ENCODE assay signal across 28 cellular contexts in the genomic region with DNA sequence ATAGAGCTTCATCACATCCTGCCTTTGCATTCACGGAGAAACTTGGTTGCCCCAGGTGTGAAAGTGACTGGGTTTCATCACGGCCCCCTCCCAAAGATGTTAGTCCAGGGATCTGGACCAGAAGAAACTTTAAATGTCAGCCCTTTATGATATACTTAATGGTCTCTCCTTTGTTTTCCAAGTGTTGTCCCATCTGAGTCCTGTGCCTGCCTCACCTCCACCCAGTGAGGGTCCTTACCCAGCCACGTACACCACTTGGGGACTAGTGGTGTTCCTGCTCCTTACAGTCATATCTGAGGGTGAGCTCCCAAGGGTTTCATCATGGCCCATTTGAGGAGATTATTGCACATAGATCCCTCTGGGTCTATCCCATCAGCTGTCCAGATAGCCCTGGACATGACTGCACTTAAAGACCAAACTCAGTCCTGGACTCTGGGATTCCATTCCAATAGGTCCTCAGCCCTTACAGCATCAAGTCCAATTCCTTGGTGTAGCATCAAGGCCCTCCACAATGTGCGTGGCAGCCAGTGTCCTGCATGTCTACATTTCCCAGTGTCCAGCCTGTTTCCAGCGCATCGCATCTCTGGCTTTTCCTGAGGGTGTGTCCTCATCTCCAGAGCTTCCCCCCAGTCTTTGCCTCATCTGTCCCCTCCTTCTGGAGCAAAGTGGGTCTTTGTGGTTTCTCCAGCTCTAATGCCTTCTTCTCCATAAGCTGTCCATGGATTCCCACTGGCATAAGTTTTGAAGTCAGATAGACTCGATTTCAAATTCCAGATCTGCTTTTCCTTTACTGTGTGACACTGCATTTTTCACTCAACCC.
A peak's percentile ranks its signal among the peaks of the same experiment; 100 is the strongest.
DNase-seq lines count a peak whose midpoint lies in the region; ATAC-seq, FAIRE-seq and TF ChIP-seq lines count a peak whose summit lies in the region.
"Had no signal": no experiment of that assay in that cellular context is flagged by ENCODE, and none has a peak within 500 bp of the region (broad histone marks: within the 10 kb centered on the region; RNA-seq: fewer than 3 reads in every experiment).

No MANE protein-coding gene starts in this region.

- no peaks in the 10 kb centered on the region for H3K36me3 Mint-ChIP-seq in stimulated activated memory B cell treated with anti-CD40 and anti-IgM and Interleukin-4, amounts not matched to agents 10 μg/mL and 1 μg/mL and 100 μg/mL, for 72 hours
- H3K36me3 Mint-ChIP-seq in activated T-cell treated with anti-CD3 and anti-CD28 coated beads, Interleukin-2, amount 50 U/mL, for 4 hours (ENCODE audit: insufficient read depth): no peaks in the 10 kb centered on the region
- H3K36me3 Mint-ChIP-seq: CD14-positive monocyte; CD4-positive, alpha-beta memory T cell; CD4-positive, CD25-positive, alpha-beta regulatory T cell; CD8-positive, alpha-beta memory T cell had no signal

- POLR2A ChIA-PET in H1 (lab: Charles Lee; ENCODE audit: partially characterized antibody): no interaction called here

- in situ Hi-C loops in GM23248 (cut with MboI): no loop called here

- no peak overlapping the region for H3K4me3 Mint-ChIP-seq in stimulated activated memory B cell treated with anti-CD40 and anti-IgM and Interleukin-4, amounts not matched to agents 10 μg/mL and 1 μg/mL and 100 μg/mL, for 72 hours
- H3K4me3 Mint-ChIP-seq in activated T-cell treated with anti-CD3 and anti-CD28 coated beads, Interleukin-2, amount 50 U/mL, for 4 hours: no peak overlapping the region
- H3K4me3 Mint-ChIP-seq: B cell; CD14-positive monocyte; CD4-positive, alpha-beta memory T cell; CD4-positive, CD25-positive, alpha-beta regulatory T cell; CD8-positive, alpha-beta memory T cell had no signal

- 0 out of 2 replicates have a peak overlapping the region, but pooled peaks have one; percentile 21 for H2BK15ac ChIP-seq in H1 (ENCODE audit: low read length)
- no peak overlapping the region for H2BK15ac ChIP-seq in neuronal stem cell (ENCODE audit: low read length)

- no peak overlapping the region for H2BK20ac ChIP-seq in H1 (ENCODE audit: low read length)

- no peak overlapping the region for H2BK5ac ChIP-seq in H1 (ENCODE audit: low read depth, low read length)
- H2BK5ac ChIP-seq in neuronal stem cell (ENCODE audit: low read length): no peak overlapping the region

- WGBS in H1 (ENCODE audit: extremely low coverage in 1 of 2, insufficient coverage in 1 of 2, insufficient read length in 1 of 2, insufficient replicate concordance in 2 of 2, low coverage in 1 of 2, low lambda C conversion rate in 2 of 2, missing lambda C conversion rate in 1 of 2), 2 experiments: 95% methylated on average over 7 of the region's 7 CpGs; no CpG with 5 or more reads in 1 of the 2 experiments
- no CpG with 5 or more reads among the region's 7 CpGs for WGBS in neuronal stem cell (ENCODE audit: extremely low coverage in 2 of 2, insufficient read length in 2 of 2, insufficient replicate concordance in 1 of 2), 2 donors
- 32 to 35% methylated on average over 7 of the region's 7 CpGs for WGBS in GM23248 (ENCODE audit: low coverage in 1 of 2, low lambda C conversion rate in 2 of 2, missing lambda C conversion rate in 2 of 2), 2 experiments

- TF ChIP-seq RAD21 in H1 (IDR thresholded peaks at IDR 0.05 in 1 of 2, conservative IDR thresholded peaks at IDR 0.05 in 1 of 2; ENCODE audit: low read depth in 2 of 2, low read length in 2 of 2): no peak

- peak; percentile 18 for ATAC-seq in stimulated activated memory B cell treated with anti-CD40 and anti-IgM and Interleukin-4, amounts not matched to agents 10 μg/mL and 1 μg/mL and 100 μg/mL, for 72 hours
- no peak for ATAC-seq in HG03354 (IDR thresholded peaks at IDR 0.05; ENCODE audit: poor library complexity, severe bottlenecking, unreplicated experiment)
- ATAC-seq in activated T-cell treated with anti-CD3 and anti-CD28 coated beads, Interleukin-2, amount 50 U/mL, for 4 hours: no peak
- ATAC-seq: A549, GM12878 had no signal

- H4K5ac ChIP-seq in H1 (ENCODE audit: insufficient read length, low read depth, low read length): no peak overlapping the region

- no peak for TF ChIP-seq POLR2A in H1 (IDR thresholded peaks at IDR 0.05; ENCODE audit: control extremely low read depth in 1 of 2, low read depth in 2 of 2, low read length in 2 of 2)

- DNase-seq in BE2C (peak; percentile 99), H1 (ENCODE audit: low read depth in 1 of 2, low spot score in 2 of 2) (peak in 1 of 2 experiments; percentile 6), neuronal stem cell (ENCODE audit: low spot score) (no peak), GM23248 (no peak)
- no peak for DNase-seq in activated T-cell treated with anti-CD3 and anti-CD28 coated beads, Interleukin-2, amount 50 U/mL, for 4 hours
- DNase-seq: AML-193; C1 segment of cervical spinal cord; CD4-positive, alpha-beta memory T cell; CD4-positive, CD25-positive, alpha-beta regulatory T cell; CD8-positive, alpha-beta memory T cell; COR-L47; DMS 273 treated with DMSO at 0.1 percent for 48 hours; DMS153; DMS53; DMS79; DND-41; EL; GDM1 had no signal

- H4K20me1 ChIP-seq in H1 (replicated peaks in 1 of 2; ENCODE audit: control insufficient read depth in 1 of 2, insufficient read depth in 2 of 2, low read length in 2 of 2) (no peaks in the 10 kb centered on the region), GM23248 (ENCODE audit: insufficient read depth) (no peaks in the 10 kb centered on the region)
- H4K20me1 ChIP-seq: BLaER1 had no signal

- H2BK12ac ChIP-seq in H1 (ENCODE audit: low read depth, low read length) (no peak overlapping the region), neuronal stem cell (ENCODE audit: low read length) (no peak overlapping the region)

- H3K23ac ChIP-seq in H1 (ENCODE audit: insufficient read length): no peak overlapping the region
- H3K23ac ChIP-seq in neuronal stem cell (ENCODE audit: low read depth, low read length, poor library complexity): no peak overlapping the region

- H3K4me3 ChIP-seq in BE2C (ENCODE audit: low read depth, low read length): no peak overlapping the region
- no peak overlapping the region for H3K4me3 ChIP-seq in H1 (ENCODE audit: extremely low read depth in 1 of 4, insufficient read depth in 2 of 4, low read depth in 3 of 4, low read length in 4 of 4)
- no peak overlapping the region for H3K4me3 ChIP-seq in neuronal stem cell (ENCODE audit: low read length in 2 of 2)
- H3K4me3 ChIP-seq in GM23248: no peak overlapping the region
- H3K4me3 ChIP-seq: A549, BLaER1, GM12878 had no signal

- H3K9me2 ChIP-seq in GM23248 (ENCODE audit: insufficient read depth): no peaks in the 10 kb centered on the region

- H3K27me3 ChIP-seq in BE2C: no peaks in the 10 kb centered on the region
- no peaks in the 10 kb centered on the region for H3K27me3 ChIP-seq in H1 (replicated peaks in 1 of 4; ENCODE audit: control insufficient read depth in 3 of 4, extremely low read depth in 1 of 4, insufficient read depth in 3 of 4, low read length in 3 of 4)
- H3K27me3 ChIP-seq in neuronal stem cell (ENCODE audit: control insufficient read depth in 3 of 3, insufficient read depth in 3 of 3, low read depth in 1 of 3, low read length in 3 of 3): no peaks in the 10 kb centered on the region
- no peaks in the 10 kb centered on the region for H3K27me3 ChIP-seq in GM23248 (replicated peaks; ENCODE audit: insufficient read depth)
- H3K27me3 ChIP-seq: BLaER1 had no signal

- H3K9ac ChIP-seq in H1 (replicated peaks in 1 of 4; ENCODE audit: extremely low read depth in 1 of 4, low read depth in 3 of 4, low read length in 3 of 4): no peak overlapping the region
- H3K9ac ChIP-seq in neuronal stem cell (ENCODE audit: low read depth, low read length, poor library complexity): no peak overlapping the region
- no peak overlapping the region for H3K9ac ChIP-seq in GM23248
- H3K9ac ChIP-seq: BLaER1 had no signal

- H3K4me1 ChIP-seq in BE2C (peaks cover 43% of the 10 kb centered on the region), H1 (replicated peaks in 1 of 4; ENCODE audit: control insufficient read depth in 3 of 4, insufficient read depth in 4 of 4, low read length in 3 of 4) (no peaks in the 10 kb centered on the region), neuronal stem cell (ENCODE audit: control insufficient read depth in 2 of 2, insufficient read depth in 1 of 2, low read depth in 1 of 2, low read length in 2 of 2) (peaks cover 0 to 2% of the 10 kb centered on the region in 2 donors), GM23248 (ENCODE audit: insufficient read depth) (no peaks in the 10 kb centered on the region)
- H3K4me1 ChIP-seq: A549, BLaER1 had no signal

- no peak for TF ChIP-seq CTCF in BE2C (IDR thresholded peaks at IDR 0.05; ENCODE audit: low read depth, low read length)
- TF ChIP-seq CTCF in H1 (IDR thresholded peaks at IDR 0.05; ENCODE audit: control extremely low read depth in 1 of 3, insufficient read depth in 1 of 3, low read depth in 1 of 3, low read length in 3 of 3): no peak

- H3K36me3 ChIP-seq in BE2C (no peaks in the 10 kb centered on the region), H1 (ENCODE audit: control insufficient read depth in 2 of 4, insufficient read depth in 4 of 4, low read length in 3 of 4) (no peaks in the 10 kb centered on the region), neuronal stem cell (replicated peaks in 1 of 2; ENCODE audit: control insufficient read depth in 2 of 2, insufficient read depth in 2 of 2, low read length in 2 of 2) (peaks cover 0 to 2% of the 10 kb centered on the region in 2 donors), GM23248 (ENCODE audit: low read depth) (no peaks in the 10 kb centered on the region)
- H3K36me3 ChIP-seq: BLaER1 had no signal

- H3K27ac ChIP-seq in H1 (ENCODE audit: low read depth, low read length) (no peak overlapping the region), neuronal stem cell (replicated peaks; ENCODE audit: low read length) (no peak overlapping the region), GM23248 (no peak overlapping the region)
- H3K27ac ChIP-seq: 22Rv1, A549, BLaER1 had no signal

- H2BK120ac ChIP-seq in H1 (replicated peaks; ENCODE audit: low read depth, low read length): no peak overlapping the region
- no peak overlapping the region for H2BK120ac ChIP-seq in neuronal stem cell (ENCODE audit: low read depth, low read length)

- H3K4me1 Mint-ChIP-seq in stimulated activated memory B cell treated with anti-CD40 and anti-IgM and Interleukin-4, amounts not matched to agents 10 μg/mL and 1 μg/mL and 100 μg/mL, for 72 hours: no peaks in the 10 kb centered on the region
- no peaks in the 10 kb centered on the region for H3K4me1 Mint-ChIP-seq in activated T-cell treated with anti-CD3 and anti-CD28 coated beads, Interleukin-2, amount 50 U/mL, for 4 hours (ENCODE audit: low read depth)
- H3K4me1 Mint-ChIP-seq: B cell; CD14-positive monocyte; CD4-positive, alpha-beta memory T cell; CD4-positive, CD25-positive, alpha-beta regulatory T cell; CD8-positive, alpha-beta memory T cell had no signal

- H3K79me2 ChIP-seq in H1 (ENCODE audit: control insufficient read depth in 1 of 2, insufficient read depth in 2 of 2, low read length in 2 of 2) (no peaks in the 10 kb centered on the region), GM23248 (ENCODE audit: insufficient read depth) (no peaks in the 10 kb centered on the region)

- H3K23me2 ChIP-seq in H1 (ENCODE audit: low read depth, low read length): no peaks in the 10 kb centered on the region

- peaks cover 12% of the 10 kb centered on the region for H3K9me3 ChIP-seq in BE2C
- no peaks in the 10 kb centered on the region for H3K9me3 ChIP-seq in H1 (ENCODE audit: insufficient read depth in 2 of 2, low read depth in 1 of 2, low read length in 1 of 2)
- H3K9me3 ChIP-seq in neuronal stem cell (replicated peaks in 1 of 2; ENCODE audit: control insufficient read depth in 2 of 2, insufficient read depth in 1 of 2, low read depth in 1 of 2, low read length in 2 of 2): no peaks in the 10 kb centered on the region
- no peaks in the 10 kb centered on the region for H3K9me3 ChIP-seq in GM23248 (ENCODE audit: low read depth)
- H3K9me3 ChIP-seq: A549, BLaER1 had no signal

- H2AFZ ChIP-seq in H1 (ENCODE audit: low read length) (no peak overlapping the region), neuronal stem cell (ENCODE audit: low read length) (no peak overlapping the region), GM23248 (no peak overlapping the region)

- no peak overlapping the region for H3K56ac ChIP-seq in H1 (replicated peaks; ENCODE audit: insufficient read length, low read depth, low read length)

- CTCF ChIA-PET in H1 (lab: Charles Lee; ENCODE audit: partially characterized antibody): interaction anchor here (0.9 to 3.6 kb wide), 6 partner anchors 10 to 258 kb away, joined by 3 to 15 read pairs (median 4); no protein-coding TSS in a partner anchor

- H3K18ac ChIP-seq in H1 (ENCODE audit: extremely low read depth, low read length): no peak overlapping the region
- H3K18ac ChIP-seq in neuronal stem cell (ENCODE audit: low read length): no peak overlapping the region

- no peak overlapping the region for H3K4ac ChIP-seq in H1 (replicated peaks; ENCODE audit: insufficient read length, low read depth, low read length)
- H3K4ac ChIP-seq in neuronal stem cell (ENCODE audit: low read length): no peak overlapping the region

- H4K91ac ChIP-seq in H1 (replicated peaks; ENCODE audit: insufficient read length, low read length) (no peak overlapping the region), neuronal stem cell (ENCODE audit: low read depth, low read length, poor library complexity) (no peak overlapping the region)

- no peaks in the 10 kb centered on the region for H3K27me3 Mint-ChIP-seq in stimulated activated memory B cell treated with anti-CD40 and anti-IgM and Interleukin-4, amounts not matched to agents 10 μg/mL and 1 μg/mL and 100 μg/mL, for 72 hours
- peaks cover 3% of the 10 kb centered on the region for H3K27me3 Mint-ChIP-seq in activated T-cell treated with anti-CD3 and anti-CD28 coated beads, Interleukin-2, amount 50 U/mL, for 4 hours (ENCODE audit: low read depth)
- H3K27me3 Mint-ChIP-seq: B cell; CD4-positive, alpha-beta memory T cell; CD4-positive, CD25-positive, alpha-beta regulatory T cell had no signal

- no peak for FAIRE-seq in H1 (lab: Jason Lieb, UNC)
- FAIRE-seq: A549, GM12878, GM12892, GM18507 had no signal

- no peak overlapping the region for H3K27ac Mint-ChIP-seq in stimulated activated memory B cell treated with anti-CD40 and anti-IgM and Interleukin-4, amounts not matched to agents 10 μg/mL and 1 μg/mL and 100 μg/mL, for 72 hours
- H3K27ac Mint-ChIP-seq: B cell; CD4-positive, alpha-beta memory T cell; CD4-positive, CD25-positive, alpha-beta regulatory T cell; CD8-positive, alpha-beta memory T cell had no signal

- no peak for TF ChIP-seq EP300 in H1 (IDR thresholded peaks at IDR 0.05; ENCODE audit: borderline replicate concordance in 1 of 2, low read depth in 2 of 2, low read length in 2 of 2)

- H2AK5ac ChIP-seq in H1 (ENCODE audit: low read depth, low read length) (no peak overlapping the region), neuronal stem cell (ENCODE audit: low read depth, low read length) (peak overlapping the region; percentile 4)

- H4K8ac ChIP-seq in H1 (ENCODE audit: extremely low read depth, insufficient read depth, low read length) (no peak overlapping the region), neuronal stem cell (ENCODE audit: low read depth, low read length) (no peak overlapping the region)

- no peaks in the 10 kb centered on the region for H3F3A ChIP-seq in GM23248 (ENCODE audit: insufficient read depth)

- H3K9me3 Mint-ChIP-seq in stimulated activated memory B cell treated with anti-CD40 and anti-IgM and Interleukin-4, amounts not matched to agents 10 μg/mL and 1 μg/mL and 100 μg/mL, for 72 hours: peaks cover 2% of the 10 kb centered on the region
- H3K9me3 Mint-ChIP-seq in activated T-cell treated with anti-CD3 and anti-CD28 coated beads, Interleukin-2, amount 50 U/mL, for 4 hours: no peaks in the 10 kb centered on the region
- H3K9me3 Mint-ChIP-seq: CD14-positive monocyte; CD4-positive, alpha-beta memory T cell; CD4-positive, CD25-positive, alpha-beta regulatory T cell had no signal

- H3K14ac ChIP-seq in H1 (ENCODE audit: insufficient read length) (no peak overlapping the region), neuronal stem cell (ENCODE audit: low read length) (no peak overlapping the region)

- H3K4me2 ChIP-seq in H1 (ENCODE audit: insufficient read depth in 1 of 2, low read depth in 2 of 2, low read length in 2 of 2) (no peak overlapping the region), neuronal stem cell (ENCODE audit: insufficient read depth, low read length, poor library complexity, severe bottlenecking) (no peak overlapping the region), GM23248 (ENCODE audit: unreplicated experiment) (no peak overlapping the region)
- H3K4me2 ChIP-seq: A549, BLaER1 had no signal

- no peaks in the 10 kb centered on the region for H3K79me1 ChIP-seq in H1 (ENCODE audit: low read depth, low read length)
- no peaks in the 10 kb centered on the region for H3K79me1 ChIP-seq in neuronal stem cell (ENCODE audit: low read depth, low read length)
